1 cellular context compared by ENCODE assay signal in the genomic region with DNA sequence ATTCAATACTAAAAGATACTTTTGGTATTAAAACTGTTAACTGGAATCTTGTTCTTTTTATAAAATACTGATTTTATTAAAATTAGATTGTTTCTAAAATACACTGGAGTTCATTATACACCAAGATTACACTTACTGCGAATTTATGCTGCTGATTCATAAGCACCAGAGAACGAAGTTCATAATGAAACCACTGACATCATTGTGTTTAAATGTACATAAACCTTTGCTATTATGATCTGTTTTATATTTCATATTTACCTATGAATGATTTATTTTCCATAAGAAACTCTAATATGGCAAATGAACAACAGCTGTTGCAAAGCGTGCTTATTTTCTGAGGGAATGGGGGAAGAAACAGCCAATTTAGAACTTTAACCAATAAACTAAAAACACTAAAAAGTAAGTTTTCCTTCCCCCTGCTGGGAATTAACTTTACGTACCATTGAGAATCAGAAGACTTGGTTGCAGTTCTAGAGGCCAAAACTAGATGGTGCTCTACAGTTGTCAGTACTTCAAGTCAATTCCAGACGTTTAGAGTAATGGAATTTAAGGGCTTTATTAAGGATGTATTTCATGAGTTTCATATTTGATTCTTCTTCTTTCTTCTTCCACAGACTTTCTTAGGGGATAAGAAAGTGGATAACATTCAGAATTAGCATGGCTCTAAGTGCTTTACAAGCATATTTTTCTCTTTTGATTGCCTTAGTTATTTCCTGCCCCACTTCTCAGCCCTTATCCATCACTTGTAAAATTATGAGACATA.
TF ChIP-seq lines count a peak whose summit lies in the region.

No MANE protein-coding gene starts in this region.

TF ChIP-seq in K562, 482 proteins besides CTCF, POLR2A, EP300 and RAD21:
- TF ChIP-seq, protein P1, sequence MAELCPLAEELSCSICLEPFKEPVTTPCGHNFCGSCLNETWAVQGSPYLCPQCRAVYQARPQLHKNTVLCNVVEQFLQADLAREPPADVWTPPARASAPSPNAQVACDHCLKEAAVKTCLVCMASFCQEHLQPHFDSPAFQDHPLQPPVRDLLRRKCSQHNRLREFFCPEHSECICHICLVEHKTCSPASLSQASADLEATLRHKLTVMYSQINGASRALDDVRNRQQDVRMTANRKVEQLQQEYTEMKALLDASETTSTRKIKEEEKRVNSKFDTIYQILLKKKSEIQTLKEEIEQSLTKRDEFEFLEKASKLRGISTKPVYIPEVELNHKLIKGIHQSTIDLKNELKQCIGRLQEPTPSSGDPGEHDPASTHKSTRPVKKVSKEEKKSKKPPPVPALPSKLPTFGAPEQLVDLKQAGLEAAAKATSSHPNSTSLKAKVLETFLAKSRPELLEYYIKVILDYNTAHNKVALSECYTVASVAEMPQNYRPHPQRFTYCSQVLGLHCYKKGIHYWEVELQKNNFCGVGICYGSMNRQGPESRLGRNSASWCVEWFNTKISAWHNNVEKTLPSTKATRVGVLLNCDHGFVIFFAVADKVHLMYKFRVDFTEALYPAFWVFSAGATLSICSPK (IDR thresholded peaks at IDR 0.05; ENCODE audit: borderline replicate concordance), result no peak
- TF ChIP-seq SMC3 (conservative IDR thresholded peaks at IDR 0.05; ENCODE audit: insufficient read depth, low read depth, low read length) (0 out of 2 replicates have a peak, but pooled peaks have one; percentile 33), NR2F6 (CRISPR knock-in tag; IDR thresholded peaks at IDR 0.05) (no peak), ZFX (CRISPR knock-in tag; IDR thresholded peaks at IDR 0.05) (no peak)
